In the genomic region with DNA sequence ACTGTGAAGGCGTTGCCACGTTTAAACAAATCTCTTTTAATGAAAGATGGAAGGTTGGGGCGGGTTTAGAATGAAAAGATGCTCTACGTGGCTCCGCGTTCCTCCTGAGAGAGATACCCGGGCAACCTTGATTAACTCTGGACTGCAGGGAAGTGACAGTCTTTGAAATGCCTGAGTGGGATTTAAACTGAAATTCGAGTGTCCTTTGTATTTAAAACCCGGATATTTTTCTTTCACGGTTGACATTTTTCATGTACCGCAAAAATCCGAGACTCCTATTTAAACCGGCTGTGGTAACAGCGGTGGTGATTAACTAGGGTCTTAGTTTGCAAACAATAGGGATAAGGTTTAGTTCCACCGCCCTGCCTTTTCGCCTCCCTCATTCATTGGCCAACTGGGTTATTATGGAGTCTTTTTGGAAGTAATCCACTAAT, we compare ENCODE assay signal across 8 cellular contexts. TPM values are rescaled to one million over a fixed set of nuclear protein-coding genes. Genes with fewer than 3 reads are reported as not detected.
DNase-seq lines count a peak whose midpoint lies in the region; ATAC-seq and TF ChIP-seq lines count a peak whose summit lies in the region.

No MANE protein-coding gene starts in this region.

- no peak for TF ChIP-seq CTCF in H9 (conservative IDR thresholded peaks at IDR 0.05)

- no peak overlapping the region for H2AFZ ChIP-seq in H9 (ENCODE audit: low read length)

- POLR2A ChIA-PET in activated naive CD8-positive, alpha-beta T cell treated with anti-CD3 and anti-CD28 coated beads, Interleukin-2, amount 10 ng/mL, durations not matched to agents 7 days and 5 days (lab: Charles Lee) = interaction anchor here (2.9 kb wide), 1 partner anchor 62 kb away, joined by 10 read pairs; a partner anchor contains a TSS

- H3K4me1 Mint-ChIP-seq in H9 = peaks cover 26 to 29% of the 10 kb centered on the region in 2 experiments
- peaks cover 28% of the 10 kb centered on the region for H3K4me1 Mint-ChIP-seq in activated naive CD8-positive, alpha-beta T cell treated with anti-CD3 and anti-CD28 coated beads, Interleukin-2, amount 10 ng/mL, durations not matched to agents 7 days and 5 days

- H3K36me3 ChIP-seq in skeletal muscle satellite cell (ENCODE audit: insufficient read depth, low read length) = no peaks in the 10 kb centered on the region

- no peak overlapping the region for H3K56ac ChIP-seq in H9 (ENCODE audit: insufficient read length, low read depth, low read length)

- H3T11ph ChIP-seq in H9 (ENCODE audit: low read length) = no peak overlapping the region

- WGBS in H9 (ENCODE audit: extremely low coverage, insufficient read length, low lambda C conversion rate) = no CpG with 5 or more reads among the region's 16 CpGs

- H4K5ac ChIP-seq in H9 (ENCODE audit: insufficient read length, low read depth, low read length) = no peak overlapping the region

- no peak overlapping the region for H3K27ac ChIP-seq in H9 (ENCODE audit: insufficient read length, low read depth, low read length)

- peaks cover 3 to 10% of the 10 kb centered on the region in 2 experiments for H3K9me3 Mint-ChIP-seq in H9
- peaks cover 1% of the 10 kb centered on the region for H3K9me3 Mint-ChIP-seq in activated naive CD8-positive, alpha-beta T cell treated with anti-CD3 and anti-CD28 coated beads, Interleukin-2, amount 10 ng/mL, durations not matched to agents 7 days and 5 days

- H3K36me3 Mint-ChIP-seq in H9 (ENCODE audit: insufficient read depth in 1 of 3, low read depth in 3 of 3) = peaks cover 20 to 36% (median 34%) of the 10 kb centered on the region in 3 experiments
- peaks cover 27% of the 10 kb centered on the region for H3K36me3 Mint-ChIP-seq in activated naive CD8-positive, alpha-beta T cell treated with anti-CD3 and anti-CD28 coated beads, Interleukin-2, amount 10 ng/mL, durations not matched to agents 7 days and 5 days

- H3K4me3 ChIP-seq in iPS-11a (ENCODE audit: low read depth, low read length) (peak overlapping the region; percentile 98), skeletal muscle satellite cell (ENCODE audit: low read length) (peak overlapping the region; percentile 90)

- H3K79me2 ChIP-seq in H9 (ENCODE audit: insufficient read depth, low read length) = peaks cover 40% of the 10 kb centered on the region

- H4K8ac ChIP-seq in H9 (replicated peaks; ENCODE audit: insufficient read length, low read depth, low read length) = no peak overlapping the region

- H3K4me1 ChIP-seq in H9 (ENCODE audit: insufficient read depth, low read length) (no peaks in the 10 kb centered on the region), skeletal muscle satellite cell (ENCODE audit: control insufficient read depth, insufficient read depth, low read length) (peaks cover 13% of the 10 kb centered on the region)

- H3K27me3 Mint-ChIP-seq in H9 (ENCODE audit: low read depth) = no peaks in the 10 kb centered on the region
- H3K27me3 Mint-ChIP-seq in activated naive CD8-positive, alpha-beta T cell treated with anti-CD3 and anti-CD28 coated beads, Interleukin-2, amount 10 ng/mL, durations not matched to agents 7 days and 5 days = peaks cover 3% of the 10 kb centered on the region

- peak overlapping the region; percentile 88 to 100 (median 99); a peak in 6 of 7 replicates for H3K27ac Mint-ChIP-seq in H9
- H3K27ac Mint-ChIP-seq in activated naive CD8-positive, alpha-beta T cell treated with anti-CD3 and anti-CD28 coated beads, Interleukin-2, amount 10 ng/mL, durations not matched to agents 7 days and 5 days = peak overlapping the region; percentile 100

- peak overlapping the region; percentile 95 for H3K9ac ChIP-seq in H9 (ENCODE audit: extremely low read depth, insufficient read length, low read length)
- H3K9ac ChIP-seq in skeletal muscle satellite cell (ENCODE audit: low read depth, low read length) = peak overlapping the region; percentile 90

- H3K18ac ChIP-seq in H9 (ENCODE audit: insufficient read length, low read depth, low read length) = no peak overlapping the region

- no peak overlapping the region for H2BK5ac ChIP-seq in H9 (ENCODE audit: insufficient read length, low read length)

- no peak overlapping the region for H2BK20ac ChIP-seq in H9 (ENCODE audit: low read depth, low read length, poor library complexity, severe bottlenecking)

- no peak overlapping the region for H2BK15ac ChIP-seq in H9 (ENCODE audit: low read depth, low read length)

- H3K27me3 ChIP-seq in H9 (ENCODE audit: insufficient read depth, low read length) = no peaks in the 10 kb centered on the region
- no peaks in the 10 kb centered on the region for H3K27me3 ChIP-seq in skeletal muscle satellite cell (ENCODE audit: control insufficient read depth, insufficient read depth, low read length)

- H3K4me3 Mint-ChIP-seq in H9 = peak overlapping the region; percentile 100
- peak overlapping the region; percentile 100 for H3K4me3 Mint-ChIP-seq in activated naive CD8-positive, alpha-beta T cell treated with anti-CD3 and anti-CD28 coated beads, Interleukin-2, amount 10 ng/mL, durations not matched to agents 7 days and 5 days

- H2AK5ac ChIP-seq in H9 (ENCODE audit: insufficient read length, low read length) = no peak overlapping the region

- H4K20me1 ChIP-seq in H9 (ENCODE audit: control insufficient read depth, insufficient read depth, insufficient read length) = no peaks in the 10 kb centered on the region

- no peak overlapping the region for H2BK12ac ChIP-seq in H9 (ENCODE audit: insufficient read length, low read depth, low read length)

- no peak overlapping the region for H4K91ac ChIP-seq in H9 (ENCODE audit: insufficient read length, low read depth, low read length)

- H3K23ac ChIP-seq in H9 (ENCODE audit: insufficient read length, low read depth, low read length) = no peak overlapping the region

- no peaks in the 10 kb centered on the region for H3K9me3 ChIP-seq in H9 (ENCODE audit: control insufficient read depth, low read depth, low read length)
- no peaks in the 10 kb centered on the region for H3K9me3 ChIP-seq in skeletal muscle satellite cell (replicated peaks; ENCODE audit: low read length)

- H2BK120ac ChIP-seq in H9 (ENCODE audit: low read depth, low read length, poor library complexity, severe bottlenecking) = peak overlapping the region; percentile 84

- H3K14ac ChIP-seq in H9 (ENCODE audit: insufficient read depth, low read length) = no peak overlapping the region; the same call in 1 of the 2 replicates

- H3K4me2 ChIP-seq in H9 (ENCODE audit: insufficient read depth, insufficient read length, low read length) (peak overlapping the region; percentile 76), skeletal muscle satellite cell (ENCODE audit: low read length) (peak overlapping the region; percentile 86)

- DNase-seq in EL (peak; percentile 56), H9 (no peak), NCI-H1694 (lab: John Stamatoyannopoulos, UW) (peak; percentile 24), amniotic stem cell (lab: John Stamatoyannopoulos, UW) (no peak)
- no peak for DNase-seq in activated naive CD8-positive, alpha-beta T cell treated with anti-CD3 and anti-CD28 coated beads, Interleukin-2, amount 10 ng/mL, durations not matched to agents 7 days and 5 days

- no peak overlapping the region for H3K4ac ChIP-seq in H9 (ENCODE audit: low read depth, low read length)

- H3K79me1 ChIP-seq in H9 (ENCODE audit: insufficient read depth, low read depth, low read length, poor library complexity, severe bottlenecking) = peaks cover 10% of the 10 kb centered on the region

- peaks cover 3% of the 10 kb centered on the region for H3K23me2 ChIP-seq in H9 (ENCODE audit: insufficient read length, low read depth, low read length, poor library complexity, severe bottlenecking)

- no peak for ATAC-seq in activated naive CD8-positive, alpha-beta T cell treated with anti-CD3 and anti-CD28 coated beads, Interleukin-2, amount 10 ng/mL, durations not matched to agents 7 days and 5 days (ENCODE audit: low read depth)
- no peak for ATAC-seq in HG03196 (IDR thresholded peaks at IDR 0.05; ENCODE audit: unreplicated experiment)

RNA-seq across cellular contexts. Expression of a gene that starts 0.7 kb away (rescaled TPM):
- 49.2 and 53.8 TPM in 2 replicates for total RNA-seq in H9 (2021)
- total RNA-seq in activated naive CD8-positive, alpha-beta T cell treated with anti-CD3 and anti-CD28 coated beads, Interleukin-2, amount 10 ng/mL, durations not matched to agents 7 days and 5 days = 10 to 100 TPM; 34.2 to 35.1 TPM
- 19.7 and 23.3 TPM in 2 replicates for total RNA-seq in skeletal muscle satellite cell (2012; rRNA removed)

Comparison
In these comparisons a context has a peak if more than half of its experiments do, and no peak if none do; other contexts are left out.
1. DNase-seq: peak in EL (single experiment) and NCI-H1694 (single experiment); none in H9 (single experiment), activated naive CD8-positive, alpha-beta T cell treated with anti-CD3 and anti-CD28 coated beads, Interleukin-2, amount 10 ng/mL, durations not matched to agents 7 days and 5 days (single experiment) and amniotic stem cell (single experiment).